30 cellular contexts compared by ENCODE assay signal in genomic region chrX:19728083-19728648, GRCh38.
DNase-seq lines count a peak whose midpoint lies in the region; ATAC-seq, FAIRE-seq and TF ChIP-seq lines count a peak whose summit lies in the region.
"Had no signal": no experiment of that assay in that cellular context is flagged by ENCODE, and none has a peak within 500 bp of the region (broad histone marks: within the 10 kb centered on the region; RNA-seq: fewer than 3 reads in every experiment).

No MANE protein-coding gene starts in this region.

- in situ Hi-C loops in K562 (cut with MboI): no loop called here

- no peaks in the 10 kb centered on the region for H4K20me1 ChIP-seq in K562 (replicated peaks; ENCODE audit: control insufficient read depth, insufficient read depth, low read length)

- no peak for ATAC-seq in CD4-positive, CD25-positive, alpha-beta regulatory T cell (ENCODE audit: low read depth in 2 of 2)
- ATAC-seq in K562 (no peak), left lobe of liver (peak; percentile 62)
- ATAC-seq: gastroesophageal sphincter; left ventricle myocardium superior; naive thymus-derived CD8-positive, alpha-beta T cell had no signal

- no peaks in the 10 kb centered on the region for H3K9me3 ChIP-seq in CD4-positive, CD25-positive, alpha-beta regulatory T cell (ENCODE audit: control insufficient read depth in 2 of 2, low read length in 2 of 2)
- H3K9me3 ChIP-seq in K562 (replicated peaks; ENCODE audit: control insufficient read depth, insufficient read depth, low read depth, low read length): no peaks in the 10 kb centered on the region
- no peaks in the 10 kb centered on the region for H3K9me3 ChIP-seq in adrenal gland (replicated peaks in 1 of 3)
- H3K9me3 ChIP-seq: BLaER1 treated with 17β-estradiol and CSF1 and Interleukin-3, amounts not matched to agents 10 nM and 100 nM; colonic mucosa; gastroesophageal sphincter; ovary; upper lobe of left lung had no signal

- H2AFZ ChIP-seq in K562 (ENCODE audit: low read depth, low read length): no peak overlapping the region

- no TSS peak for BruUV-seq in K562 (replicated peaks; lab: Mats Ljungman, UMichigan)

- peaks cover 7% of the 10 kb centered on the region for H3K36me3 Mint-ChIP-seq in CD4-positive, CD25-positive, alpha-beta regulatory T cell

- WGBS in K562 (ENCODE audit: insufficient coverage, low coverage, missing lambda C conversion rate): 20% methylated on average over 1 of the region's 2 CpGs
- 78 to 100% (median 86%) methylated on average over 2 of the region's 2 CpGs for whole genome bisulfite sequencing in adrenal gland, 4 donors

- POLR2A ChIA-PET in K562 (lab: Yijun Ruan, JAX): interaction anchor here (0.5 kb wide), 1 partner anchor 440 kb away, joined by 3 read pairs; no protein-coding TSS in a partner anchor

- no peak for TF ChIP-seq RAD21 in K562 (CRISPR knock-in tag; conservative IDR thresholded peaks at IDR 0.05 in 1 of 2, IDR thresholded peaks at IDR 0.05 in 1 of 2)

- H3K4me2 ChIP-seq in K562 (ENCODE audit: insufficient read depth, low read length): no peak overlapping the region

- TF ChIP-seq CTCF in K562 (IDR thresholded peaks at IDR 0.05 in 2 of 3, conservative IDR thresholded peaks at IDR 0.05 in 1 of 3; ENCODE audit: insufficient read depth in 2 of 3, low read depth in 1 of 3, low read length in 3 of 3): no peak
- TF ChIP-seq CTCF in adrenal gland (IDR thresholded peaks at IDR 0.05): no peak

- H3K27me3 Mint-ChIP-seq in CD4-positive, CD25-positive, alpha-beta regulatory T cell: no peaks in the 10 kb centered on the region
- H3K27me3 Mint-ChIP-seq: naive thymus-derived CD8-positive, alpha-beta T cell had no signal

- peak overlapping the region; percentile 51 for H3K27ac ChIP-seq in CD4-positive, CD25-positive, alpha-beta regulatory T cell (ENCODE audit: insufficient read depth, low read length, poor library complexity, severe bottlenecking)
- H3K27ac ChIP-seq in K562 (ENCODE audit: extremely low read depth, low read depth, low read length) (no peak overlapping the region), adrenal gland (no peak overlapping the region)
- H3K27ac ChIP-seq: colonic mucosa, gastroesophageal sphincter, ovary, WERI-Rb-1 had no signal

- peak overlapping the region in 1 of 3 donors; percentile 57 for H3K27ac Mint-ChIP-seq in CD4-positive, CD25-positive, alpha-beta regulatory T cell

- H3K27me3 ChIP-seq in CD4-positive, CD25-positive, alpha-beta regulatory T cell (ENCODE audit: control insufficient read depth, insufficient read depth, low read length): no peaks in the 10 kb centered on the region
- peaks cover 0 to 3% of the 10 kb centered on the region in 2 experiments; a peak in 1 of 5 replicates for H3K27me3 ChIP-seq in K562 (ENCODE audit: control insufficient read depth in 2 of 2, insufficient read depth in 2 of 2, low read length in 2 of 2)
- H3K27me3 ChIP-seq in adrenal gland: no peaks in the 10 kb centered on the region
- H3K27me3 ChIP-seq: BLaER1 treated with 17β-estradiol and CSF1 and Interleukin-3, amounts not matched to agents 10 nM and 100 nM; colonic mucosa; gastroesophageal sphincter; ovary; upper lobe of left lung had no signal

- FAIRE-seq in GM12892 (lab: Jason Lieb, UNC) (peak; percentile 85), K562 (lab: Jason Lieb, UNC) (no peak)
- FAIRE-seq: RCC 7860 had no signal

- H3K4me1 Mint-ChIP-seq in CD4-positive, CD25-positive, alpha-beta regulatory T cell: peaks cover 16 to 80% (median 50%) of the 10 kb centered on the region in 4 donors

- H3K4me1 ChIP-seq in CD4-positive, CD25-positive, alpha-beta regulatory T cell (ENCODE audit: control insufficient read depth, insufficient read depth, low read length, poor library complexity, severe bottlenecking): peaks cover 25% of the 10 kb centered on the region
- no peaks in the 10 kb centered on the region for H3K4me1 ChIP-seq in K562 (replicated peaks in 1 of 2; ENCODE audit: control insufficient read depth in 2 of 2, insufficient read depth in 2 of 2, low read length in 2 of 2)
- H3K4me1 ChIP-seq in adrenal gland (replicated peaks in 1 of 2): no peaks in the 10 kb centered on the region
- H3K4me1 ChIP-seq: colonic mucosa, gastroesophageal sphincter had no signal

- no peak overlapping the region for H3K9ac ChIP-seq in K562 (ENCODE audit: insufficient read depth in 1 of 2, low read depth in 2 of 2, low read length in 2 of 2)
- H3K9ac ChIP-seq: BLaER1 treated with 17β-estradiol and CSF1 and Interleukin-3, amounts not matched to agents 10 nM and 100 nM had no signal

- H3K4me3 Mint-ChIP-seq in CD4-positive, CD25-positive, alpha-beta regulatory T cell: no peak overlapping the region
- H3K4me3 Mint-ChIP-seq: naive thymus-derived CD8-positive, alpha-beta T cell had no signal

- intact Hi-C loops in K562 (cut with micrococcal nuclease) (no loop called here), adrenal gland (cut with DNase I) (no loop called here)

- no peaks in the 10 kb centered on the region for H3K9me3 Mint-ChIP-seq in CD4-positive, CD25-positive, alpha-beta regulatory T cell
- H3K9me3 Mint-ChIP-seq: naive thymus-derived CD8-positive, alpha-beta T cell had no signal

- DNase-seq in CD4-positive, CD25-positive, alpha-beta regulatory T cell: no peak
- DNase-seq in GM12892 (ENCODE audit: insufficient read length): no peak
- no peak for DNase-seq in K562 (ENCODE audit: extremely low read depth in 1 of 4, low spot score in 3 of 4)
- no peak for DNase-seq in left lobe of liver (ENCODE audit: low spot score)
- DNase-seq in glomerular visceral epithelial cell (ENCODE audit: extremely low spot score): no peak
- no peak for DNase-seq in adrenal gland
- no peak for DNase-seq in NOMO-1 treated with dmso at 0.1 percent for 144 hours (lab: John Stamatoyannopoulos, UW; ENCODE audit: unreplicated experiment)
- DNase-seq in DMS53 treated with DMSO at 0.1 percent for 48 hours (lab: John Stamatoyannopoulos, UW; ENCODE audit: unreplicated experiment): no peak
- DNase-seq: activated CD4-positive, alpha-beta T cell treated with anti-CD3 and anti-CD28 coated beads for 48 hours; activated naive CD4-positive, alpha-beta T cell treated with Interleukin-2 at 50 U/mL for 16 hours; activated T-cell treated with anti-CD3 and anti-CD28 coated beads, Interleukin-2, amount 50 U/mL, for 48 hours; amniotic stem cell; Calu3; colonic mucosa; hypothalamus; left ventricle myocardium superior; naive thymus-derived CD8-positive, alpha-beta T cell; NCI-H1092 treated with DMSO at 0.1 percent for 48 hours; NCI-H187; NCI-H524 treated with DMSO at 0.1 percent for 48 hours; ovary; SIG-M5; stimulated activated CD4-positive, alpha-beta T cell treated with anti-CD3 and anti-CD28 coated beads, Interleukin-2, amount 100 ng/mL, for 24 hours; T1000; upper lobe of left lung; WERI-Rb-1 had no signal

- no peaks in the 10 kb centered on the region for H3K36me3 ChIP-seq in CD4-positive, CD25-positive, alpha-beta regulatory T cell (ENCODE audit: control insufficient read depth, insufficient read depth, low read length)
- H3K36me3 ChIP-seq in K562 (ENCODE audit: control insufficient read depth, insufficient read depth, low read length): no peaks in the 10 kb centered on the region
- no peaks in the 10 kb centered on the region for H3K36me3 ChIP-seq in adrenal gland (replicated peaks in 1 of 2)
- H3K36me3 ChIP-seq: BLaER1 treated with 17β-estradiol and CSF1 and Interleukin-3, amounts not matched to agents 10 nM and 100 nM; colonic mucosa; gastroesophageal sphincter; ovary; upper lobe of left lung; WERI-Rb-1 had no signal

- TF ChIP-seq EP300 in K562 (IDR thresholded peaks at IDR 0.05; ENCODE audit: low read length): no peak

- no peak overlapping the region for H3K4me3 ChIP-seq in CD4-positive, CD25-positive, alpha-beta regulatory T cell (ENCODE audit: low read depth, low read length)
- H3K4me3 ChIP-seq in K562 (no peak overlapping the region), adrenal gland (no peak overlapping the region)
- H3K4me3 ChIP-seq: BLaER1 treated with 17β-estradiol and CSF1 and Interleukin-3, amounts not matched to agents 10 nM and 100 nM; colonic mucosa; gastroesophageal sphincter; ovary; smooth muscle cell; upper lobe of left lung had no signal

- no peaks in the 10 kb centered on the region for H3K9me1 ChIP-seq in K562 (ENCODE audit: control insufficient read depth, insufficient read depth, low read length)

- no peaks in the 10 kb centered on the region for H3K79me2 ChIP-seq in K562 (ENCODE audit: control insufficient read depth, insufficient read depth, low read length)

- TF ChIP-seq POLR2A in GM12892 (IDR thresholded peaks at IDR 0.05; ENCODE audit: low read depth, low read length) (no peak), K562 (conservative IDR thresholded peaks at IDR 0.05) (no peak), adrenal gland (IDR thresholded peaks at IDR 0.05) (no peak)

- CTCF ChIA-PET in K562 (lab: Yijun Ruan, JAX; ENCODE audit: low intra/inter-chr PET ratio): no interaction called here

TF ChIP-seq in K562, 482 proteins besides CTCF, POLR2A, EP300 and RAD21:
- no peak for TF ChIP-seq DACH1 (IDR thresholded peaks at IDR 0.05; ENCODE audit: partially characterized antibody)
- no peak for TF ChIP-seq SMARCE1 (IDR thresholded peaks at IDR 0.05)
- no peak for TF ChIP-seq ZNF436 (CRISPR knock-in tag; IDR thresholded peaks at IDR 0.05)
- TF ChIP-seq THRAP3 (IDR thresholded peaks at IDR 0.05; ENCODE audit: borderline replicate concordance): no peak
- no peak for TF ChIP-seq BRCA1 (IDR thresholded peaks at IDR 0.05)
- no peak for TF ChIP-seq BRCA1 (CRISPR knock-in tag; IDR thresholded peaks at IDR 0.05)
- peak; percentile 32; the same call in 1 of the 2 replicates for TF ChIP-seq ZNF316 (IDR thresholded peaks at IDR 0.05)
- TF ChIP-seq THAP7 (CRISPR knock-in tag; IDR thresholded peaks at IDR 0.05): no peak
- TF ChIP-seq FIP1L1 (IDR thresholded peaks at IDR 0.05; ENCODE audit: low read depth, low read length, poor library complexity, severe bottlenecking): no peak
- TF ChIP-seq ETV6 (IDR thresholded peaks at IDR 0.05; ENCODE audit: borderline replicate concordance in 1 of 2, low read depth in 2 of 2, low read length in 1 of 2): no peak
- no peak for TF ChIP-seq ETV6 (CRISPR knock-in tag; IDR thresholded peaks at IDR 0.05; ENCODE audit: borderline replicate concordance)
